14 cellular contexts compared by ENCODE assay signal in the genomic region with DNA sequence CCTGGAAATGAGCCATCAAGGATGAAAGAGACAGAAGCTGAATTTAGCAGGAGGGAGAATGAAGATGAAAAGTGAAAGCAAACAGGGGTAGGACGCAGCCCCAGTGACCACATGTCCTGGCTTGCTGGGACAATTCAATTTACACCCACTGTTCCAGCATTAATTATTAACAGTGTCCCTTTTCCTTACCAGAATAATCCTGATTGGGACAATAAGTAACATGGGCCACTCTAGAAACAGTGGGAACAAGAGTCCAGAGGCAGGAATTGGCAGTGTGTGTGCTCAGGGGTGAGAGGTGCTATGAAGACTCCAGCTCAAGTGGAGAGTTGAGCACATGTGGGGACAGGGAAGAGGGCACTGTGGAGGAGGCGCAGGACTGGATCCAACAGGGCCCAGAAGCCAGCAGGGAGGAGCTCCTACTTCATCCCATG.
A peak's percentile ranks its signal among the peaks of the same experiment; 100 is the strongest.
DNase-seq lines count a peak whose midpoint lies in the region; ATAC-seq and TF ChIP-seq lines count a peak whose summit lies in the region.
"Had no signal": no experiment of that assay in that cellular context is flagged by ENCODE, and none has a peak within 500 bp of the region (broad histone marks: within the 10 kb centered on the region; RNA-seq: fewer than 3 reads in every experiment).

No MANE protein-coding gene starts in this region.

- H3K14ac ChIP-seq in neuronal stem cell (ENCODE audit: low read length): no peak overlapping the region

- TF ChIP-seq CTCF in heart right ventricle (IDR thresholded peaks at IDR 0.05) (no peak), RWPE2 (IDR thresholded peaks at IDR 0.05; ENCODE audit: poor library complexity, severe bottlenecking) (no peak), right lobe of liver (IDR thresholded peaks at IDR 0.05) (no peak), upper lobe of left lung (IDR thresholded peaks at IDR 0.05) (no peak)

- no peak for DNase-seq in Right ventricle myocardium superior
- DNase-seq in heart right ventricle: no peak
- peak; percentile 30 for DNase-seq in RWPE2 (ENCODE audit: low spot score)
- peak in 1 of 3 donors; percentile 44 for DNase-seq in right lobe of liver
- peak in 1 of 2 donors; percentile 52 for DNase-seq in upper lobe of left lung
- DNase-seq in dedifferentiated amniotic fluid mesenchymal stem cell (ENCODE audit: extremely low spot score): no peak
- DNase-seq in neuronal stem cell (ENCODE audit: low spot score): no peak
- no peak for DNase-seq in left colon
- DNase-seq: activated CD4-positive, alpha-beta T cell treated with anti-CD3 and anti-CD28 coated beads, Interleukin-2, amount 50 U/mL, for 4 hours; activated T-cell treated with anti-CD3 and anti-CD28 coated beads, Interleukin-2, amount 50 U/mL, for 48 hours; central memory CD4-positive, alpha-beta T cell; effector memory CD8-positive, alpha-beta T cell; stimulated activated CD4-positive, alpha-beta T cell treated with anti-CD3 and anti-CD28 coated beads, Interleukin-15, amount 100 ng/mL, for 24 hours; substantia nigra had no signal

- no peak overlapping the region for H2BK15ac ChIP-seq in neuronal stem cell (ENCODE audit: low read length)

- ATAC-seq in Right ventricle myocardium superior (ENCODE audit: poor library complexity) (peak; percentile 18), heart right ventricle (no peak), RWPE2 (ENCODE audit: low read depth) (no peak), right lobe of liver (peak; percentile 63 to 74 (median 72)), upper lobe of left lung (ENCODE audit: low FRiP score in 2 of 2) (peak in 1 of 2 donors; percentile 24), left colon (no peak)
- ATAC-seq: effector memory CD8-positive, alpha-beta T cell had no signal

- H2AFZ ChIP-seq in neuronal stem cell (ENCODE audit: low read length): no peak overlapping the region

- H3K4ac ChIP-seq in neuronal stem cell (ENCODE audit: low read length): no peak overlapping the region

- no peak overlapping the region for H3K18ac ChIP-seq in neuronal stem cell (ENCODE audit: low read length)

- H3K9me3 ChIP-seq in heart right ventricle: no peaks in the 10 kb centered on the region
- H3K9me3 ChIP-seq in RWPE2 (ENCODE audit: severe bottlenecking): no peaks in the 10 kb centered on the region
- no peaks in the 10 kb centered on the region for H3K9me3 ChIP-seq in right lobe of liver
- no peaks in the 10 kb centered on the region for H3K9me3 ChIP-seq in upper lobe of left lung
- no peaks in the 10 kb centered on the region for H3K9me3 ChIP-seq in neuronal stem cell (replicated peaks in 1 of 2; ENCODE audit: control insufficient read depth in 2 of 2, insufficient read depth in 1 of 2, low read depth in 1 of 2, low read length in 2 of 2)

- H3K4me3 ChIP-seq in heart right ventricle (no peak overlapping the region), RWPE2 (ENCODE audit: severe bottlenecking) (no peak overlapping the region), right lobe of liver (no peak overlapping the region), upper lobe of left lung (no peak overlapping the region), neuronal stem cell (ENCODE audit: low read length in 2 of 2) (no peak overlapping the region)

- no peak overlapping the region for H4K8ac ChIP-seq in neuronal stem cell (ENCODE audit: low read depth, low read length)

- peak; percentile 20 for TF ChIP-seq POLR2A in right lobe of liver (IDR thresholded peaks at IDR 0.05)
- TF ChIP-seq POLR2A in upper lobe of left lung (IDR thresholded peaks at IDR 0.05): no peak

- WGBS in heart right ventricle, 2 donors: 73 to 76% methylated on average over 2 of the region's 2 CpGs
- 54% methylated on average over 2 of the region's 2 CpGs for WGBS in right lobe of liver (ENCODE audit: insufficient coverage, low coverage, low lambda C conversion rate, missing lambda C conversion rate)
- 42 to 56% methylated on average over 2 of the region's 2 CpGs for WGBS in upper lobe of left lung, 2 donors
- WGBS in neuronal stem cell (ENCODE audit: extremely low coverage in 2 of 2, insufficient read length in 2 of 2, insufficient replicate concordance in 1 of 2), 2 donors: no CpG with 5 or more reads among the region's 2 CpGs

- intact Hi-C loops in Right ventricle myocardium superior (cut with DNase I) (no loop called here), heart right ventricle (cut with DNase I) (no loop called here), right lobe of liver (cut with DNase I) (no loop called here), left colon (cut with DNase I, micrococcal nuclease) (no loop called here)

- H3K4me2 ChIP-seq in neuronal stem cell (ENCODE audit: insufficient read depth, low read length, poor library complexity, severe bottlenecking): no peak overlapping the region

- TF ChIP-seq EP300 in upper lobe of left lung (IDR thresholded peaks at IDR 0.05): no peak

- no peak overlapping the region for H2BK12ac ChIP-seq in neuronal stem cell (ENCODE audit: low read length)

- H3K36me3 ChIP-seq in heart right ventricle (no peaks in the 10 kb centered on the region), RWPE2 (ENCODE audit: low read depth) (no peaks in the 10 kb centered on the region), right lobe of liver (no peaks in the 10 kb centered on the region), upper lobe of left lung (no peaks in the 10 kb centered on the region), neuronal stem cell (replicated peaks in 1 of 2; ENCODE audit: control insufficient read depth in 2 of 2, insufficient read depth in 2 of 2, low read length in 2 of 2) (no peaks in the 10 kb centered on the region)

- no peak overlapping the region for H3K9ac ChIP-seq in neuronal stem cell (ENCODE audit: low read depth, low read length, poor library complexity)

- H2BK120ac ChIP-seq in neuronal stem cell (ENCODE audit: low read depth, low read length): no peak overlapping the region

- H3K23ac ChIP-seq in neuronal stem cell (ENCODE audit: low read depth, low read length, poor library complexity): no peak overlapping the region

- no peak overlapping the region for H2AK5ac ChIP-seq in neuronal stem cell (ENCODE audit: low read depth, low read length)

- H3K27me3 ChIP-seq in heart right ventricle: peaks cover 0 to 13% (median 6%) of the 10 kb centered on the region in 7 donors
- H3K27me3 ChIP-seq in RWPE2 (ENCODE audit: insufficient read depth, poor library complexity, severe bottlenecking): peaks cover 16% of the 10 kb centered on the region
- no peaks in the 10 kb centered on the region for H3K27me3 ChIP-seq in right lobe of liver
- no peaks in the 10 kb centered on the region for H3K27me3 ChIP-seq in upper lobe of left lung
- peaks cover 0 to 24% (median 0%) of the 10 kb centered on the region in 3 experiments for H3K27me3 ChIP-seq in neuronal stem cell (ENCODE audit: control insufficient read depth in 3 of 3, insufficient read depth in 3 of 3, low read depth in 1 of 3, low read length in 3 of 3)

- no peak overlapping the region for H4K91ac ChIP-seq in neuronal stem cell (ENCODE audit: low read depth, low read length, poor library complexity)

- no peaks in the 10 kb centered on the region for H3K79me1 ChIP-seq in neuronal stem cell (ENCODE audit: low read depth, low read length)

- H3K27ac ChIP-seq in heart right ventricle: peak overlapping the region in 1 of 10 donors; percentile 33
- H3K27ac ChIP-seq in RWPE2 (ENCODE audit: poor library complexity, severe bottlenecking): no peak overlapping the region
- H3K27ac ChIP-seq in right lobe of liver: peak overlapping the region in 2 of 3 donors; percentile 16 to 58
- peak overlapping the region in 3 of 4 donors; percentile 8 to 62 (median 53) for H3K27ac ChIP-seq in upper lobe of left lung
- no peak overlapping the region for H3K27ac ChIP-seq in neuronal stem cell (replicated peaks; ENCODE audit: low read length)

- H2BK5ac ChIP-seq in neuronal stem cell (ENCODE audit: low read length): no peak overlapping the region

- peaks cover 4 to 43% (median 28%) of the 10 kb centered on the region in 9 donors for H3K4me1 ChIP-seq in heart right ventricle
- H3K4me1 ChIP-seq in RWPE2 (ENCODE audit: insufficient read depth, poor library complexity, severe bottlenecking): no peaks in the 10 kb centered on the region
- H3K4me1 ChIP-seq in right lobe of liver: peaks cover 0 to 9% (median 0%) of the 10 kb centered on the region in 4 donors
- peaks cover 12 to 21% (median 18%) of the 10 kb centered on the region in 4 donors for H3K4me1 ChIP-seq in upper lobe of left lung
- peaks cover 0 to 3% of the 10 kb centered on the region in 2 donors for H3K4me1 ChIP-seq in neuronal stem cell (ENCODE audit: control insufficient read depth in 2 of 2, insufficient read depth in 1 of 2, low read depth in 1 of 2, low read length in 2 of 2)

Comparison
In these comparisons a context has a peak if more than half of its experiments do, and no peak if none do; other contexts are left out.
1. ATAC-seq: peak in Right ventricle myocardium superior (single experiment) and right lobe of liver (4 of 4); none in heart right ventricle (0 of 8), RWPE2 (single experiment) and left colon (single experiment).
2. H3K27ac ChIP-seq: peak in right lobe of liver (2 of 3) and upper lobe of left lung (3 of 4); none in RWPE2 (single experiment) and neuronal stem cell (single experiment).